ENCODE assay signal across 1 cellular context in genomic region chr11:68653486-68654430, GRCh38.
TF ChIP-seq lines count a peak whose summit lies in the region.

No MANE protein-coding gene starts in this region.

TF ChIP-seq in IMR-90, 13 proteins besides CTCF, POLR2A, EP300 and RAD21 (continued from another document):
- TF ChIP-seq ELK1 (IDR thresholded peaks at IDR 0.05; ENCODE audit: borderline replicate concordance, low read depth, low read length) (no peak), BHLHE40 (IDR thresholded peaks at IDR 0.05; ENCODE audit: low read depth, low read length) (no peak)
